In genomic region chr12:48183876-48184548, GRCh38 we compare ENCODE assay signal across 8 cellular contexts. TPM values are rescaled to one million over a fixed set of nuclear protein-coding genes. Genes with fewer than 3 reads are reported as not detected.
DNase-seq lines count a peak whose midpoint lies in the region; ATAC-seq, FAIRE-seq and TF ChIP-seq lines count a peak whose summit lies in the region.

No MANE protein-coding gene starts in this region.

- FAIRE-seq in GM12892 (lab: Jason Lieb, UNC), result no peak

- peak overlapping the region; percentile 87 for H3K4me3 Mint-ChIP-seq in activated CD8-positive, alpha-beta memory T cell treated with anti-CD3 and anti-CD28 coated beads, Interleukin-2, amount 10 ng/mL, durations not matched to agents 7 days and 5 days

- no peaks in the 10 kb centered on the region for H3K36me3 Mint-ChIP-seq in activated CD8-positive, alpha-beta memory T cell treated with anti-CD3 and anti-CD28 coated beads, Interleukin-2, amount 10 ng/mL, durations not matched to agents 7 days and 5 days

- ATAC-seq in activated CD8-positive, alpha-beta memory T cell treated with anti-CD3 and anti-CD28 coated beads, Interleukin-2, amount 10 ng/mL, durations not matched to agents 7 days and 5 days, result peak; percentile 13

- peaks cover 8% of the 10 kb centered on the region for H3K4me1 ChIP-seq in iPS-15b (ENCODE audit: control insufficient read depth, insufficient read depth, low read length)

- peaks cover 22% of the 10 kb centered on the region for H3K4me1 Mint-ChIP-seq in activated CD8-positive, alpha-beta memory T cell treated with anti-CD3 and anti-CD28 coated beads, Interleukin-2, amount 10 ng/mL, durations not matched to agents 7 days and 5 days

- H3K9me3 ChIP-seq in iPS-15b (ENCODE audit: control insufficient read depth, insufficient read depth, low read length), result no peaks in the 10 kb centered on the region

- no peak for TF ChIP-seq POLR2A in GM12892 (IDR thresholded peaks at IDR 0.05; ENCODE audit: low read depth, low read length)

- H3K9ac ChIP-seq in iPS-15b (ENCODE audit: low read depth, low read length), result no peak overlapping the region

- DNase-seq in activated CD8-positive, alpha-beta memory T cell treated with anti-CD3 and anti-CD28 coated beads, Interleukin-2, amount 10 ng/mL, durations not matched to agents 7 days and 5 days, result no peak
- DNase-seq in activated CD8-positive, alpha-beta memory T cell treated with anti-CD3 and anti-CD28 coated beads for 24 hours, result no peak
- peak; percentile 14 for DNase-seq in activated T-helper 9 cell treated with anti-CD3 and anti-CD28 coated beads, Interleukin-2, amount 50 U/mL, for 16 hours (ENCODE audit: low read depth)
- peak; percentile 9 for DNase-seq in stimulated activated naive CD4-positive, alpha-beta T cell treated with Interleukin-2 at 50 U/mL for 16 hours (lab: John Stamatoyannopoulos, UW)
- DNase-seq in NCI-H510A treated with DMSO at 0.1 percent for 48 hours (lab: John Stamatoyannopoulos, UW), result no peak
- DNase-seq in GM12892 (ENCODE audit: insufficient read length), result no peak
- DNase-seq in NCI-H510A (lab: John Stamatoyannopoulos, UW), result no peak

- CTCF ChIA-PET in activated CD8-positive, alpha-beta memory T cell treated with anti-CD3 and anti-CD28 coated beads, Interleukin-2, amount 10 ng/mL, durations not matched to agents 7 days and 5 days (lab: Charles Lee), result interaction anchor here (1.0 to 7.1 kb wide), 10 partner anchors 9 to 434 kb away, joined by 3 to 60 read pairs (median 8); partner anchors contain the start of genes SENP1 and TMEM106C

- no peak overlapping the region for H3K27ac Mint-ChIP-seq in activated CD8-positive, alpha-beta memory T cell treated with anti-CD3 and anti-CD28 coated beads, Interleukin-2, amount 10 ng/mL, durations not matched to agents 7 days and 5 days

- no peaks in the 10 kb centered on the region for H3K36me3 ChIP-seq in iPS-15b (ENCODE audit: control insufficient read depth, insufficient read depth, low read length)

- peaks cover 42% of the 10 kb centered on the region for H3K27me3 Mint-ChIP-seq in activated CD8-positive, alpha-beta memory T cell treated with anti-CD3 and anti-CD28 coated beads, Interleukin-2, amount 10 ng/mL, durations not matched to agents 7 days and 5 days

- H3K27me3 ChIP-seq in iPS-15b (ENCODE audit: control insufficient read depth, insufficient read depth, low read length), result peaks cover 72% of the 10 kb centered on the region

- peak overlapping the region; percentile 53 for H3K4me3 ChIP-seq in iPS-15b (ENCODE audit: low read depth, low read length)

- no peaks in the 10 kb centered on the region for H3K9me3 Mint-ChIP-seq in activated CD8-positive, alpha-beta memory T cell treated with anti-CD3 and anti-CD28 coated beads, Interleukin-2, amount 10 ng/mL, durations not matched to agents 7 days and 5 days (ENCODE audit: low read depth)

RNA-seq across cellular contexts. Expression of gene CCDC184, which starts 0.6 kb away (rescaled TPM):
- total RNA-seq in activated CD8-positive, alpha-beta memory T cell treated with anti-CD3 and anti-CD28 coated beads, Interleukin-2, amount 10 ng/mL, durations not matched to agents 7 days and 5 days, result under 1 TPM; 0.32 to 0.63 TPM
- polyA plus RNA-seq in GM12892 (2012; ENCODE audit: missing spikeins), result 0.15 TPM

RNA-seq across cellular contexts. Expression of gene OR10AD1, which starts 19.1 kb away (rescaled TPM):
- not detected for total RNA-seq in activated CD8-positive, alpha-beta memory T cell treated with anti-CD3 and anti-CD28 coated beads, Interleukin-2, amount 10 ng/mL, durations not matched to agents 7 days and 5 days
- polyA plus RNA-seq in GM12892 (2012; ENCODE audit: missing spikeins), result not detected

RNA-seq across cellular contexts. Expression of gene ASB8, which starts 26.7 kb away (rescaled TPM):
- total RNA-seq in activated CD8-positive, alpha-beta memory T cell treated with anti-CD3 and anti-CD28 coated beads, Interleukin-2, amount 10 ng/mL, durations not matched to agents 7 days and 5 days, result 10 to 100 TPM; 40.2 to 43.1 TPM
- polyA plus RNA-seq in GM12892 (2012; ENCODE audit: missing spikeins), result 24.3 TPM

Comparison
In these comparisons a context has a peak if more than half of its experiments do, and no peak if none do; other contexts are left out.
1. DNase-seq: peak in activated T-helper 9 cell treated with anti-CD3 and anti-CD28 coated beads, Interleukin-2, amount 50 U/mL, for 16 hours (single experiment) and stimulated activated naive CD4-positive, alpha-beta T cell treated with Interleukin-2 at 50 U/mL for 16 hours (single experiment); none in activated CD8-positive, alpha-beta memory T cell treated with anti-CD3 and anti-CD28 coated beads, Interleukin-2, amount 10 ng/mL, durations not matched to agents 7 days and 5 days (single experiment), activated CD8-positive, alpha-beta memory T cell treated with anti-CD3 and anti-CD28 coated beads for 24 hours (single experiment), NCI-H510A treated with DMSO at 0.1 percent for 48 hours (single experiment), GM12892 (single experiment) and NCI-H510A (single experiment).